In genomic region chr1:234725177-234726132, GRCh38 we compare ENCODE assay signal across 1 cellular context.
TF ChIP-seq lines count a peak whose summit lies in the region.

No MANE protein-coding gene starts in this region.

TF ChIP-seq in K562, 482 proteins besides CTCF, POLR2A, EP300 and RAD21 (continued from another document and continues in another):
- TF ChIP-seq ATF4 (CRISPR knock-in tag; IDR thresholded peaks at IDR 0.05) (peak; percentile 8; the same call in 1 of the 2 replicates), MTF1 (CRISPR knock-in tag; IDR thresholded peaks at IDR 0.05; ENCODE audit: borderline replicate concordance) (no peak), ZNF121 (CRISPR knock-in tag; conservative IDR thresholded peaks at IDR 0.05) (no peak), DPF2 (IDR thresholded peaks at IDR 0.05) (0 out of 2 replicates have a peak, but pooled peaks have one; percentile 6), PTTG1 (tag; IDR thresholded peaks at IDR 0.05; ENCODE audit: low read depth) (no peak; the same call in 1 of the 2 replicates), NR0B1 (IDR thresholded peaks at IDR 0.05; ENCODE audit: partially characterized antibody) (no peak), ZKSCAN1 (IDR thresholded peaks at IDR 0.05; ENCODE audit: low read depth, low read length) (no peak), SMARCA4 (IDR thresholded peaks at IDR 0.05) (0 out of 2 replicates have a peak, but pooled peaks have one; percentile 8), MYBL2 (IDR thresholded peaks at IDR 0.05; ENCODE audit: low read depth) (no peak), MYBL2 (CRISPR knock-in tag; IDR thresholded peaks at IDR 0.05; ENCODE audit: borderline replicate concordance) (no peak), SOX6 (IDR thresholded peaks at IDR 0.05) (no peak), RBM25 (IDR thresholded peaks at IDR 0.05; ENCODE audit: low read depth, low read length, severe bottlenecking) (no peak), ZNF592 (IDR thresholded peaks at IDR 0.05) (peak; percentile 89), MXI1 (IDR thresholded peaks at IDR 0.05; ENCODE audit: low read depth, low read length) (no peak), RB1 (IDR thresholded peaks at IDR 0.05; ENCODE audit: low read depth) (0 out of 2 replicates have a peak, but pooled peaks have one; percentile 15), ZNF583 (CRISPR knock-in tag; IDR thresholded peaks at IDR 0.05) (peak; percentile 84), ZFX (CRISPR knock-in tag; IDR thresholded peaks at IDR 0.05) (no peak), ZNF239 (CRISPR knock-in tag; IDR thresholded peaks at IDR 0.05) (peak; percentile 34; the same call in 1 of the 2 replicates), TCF15 (CRISPR knock-in tag; IDR thresholded peaks at IDR 0.05) (0 out of 2 replicates have a peak, but pooled peaks have one; percentile 19), HDAC8 (tag; IDR thresholded peaks at IDR 0.05) (0 out of 2 replicates have a peak, but pooled peaks have one; percentile 22), BCLAF1 (IDR thresholded peaks at IDR 0.05; ENCODE audit: borderline replicate concordance in 1 of 2, control insufficient read depth in 1 of 2, low read depth in 2 of 2, low read length in 1 of 2) (no peak), C11orf30 (IDR thresholded peaks at IDR 0.05; ENCODE audit: low read depth) (peak; percentile 70; the same call in 1 of the 2 replicates), MAFF (IDR thresholded peaks at IDR 0.05; ENCODE audit: low read length) (peak; percentile 34), ESRRA (IDR thresholded peaks at IDR 0.05; ENCODE audit: borderline replicate concordance, low read depth) (peak; percentile 41; the same call in 1 of the 2 replicates), BCL6 (CRISPR knock-in tag; IDR thresholded peaks at IDR 0.05) (no peak), THRB (CRISPR knock-in tag; conservative IDR thresholded peaks at IDR 0.05) (0 out of 2 replicates have a peak, but pooled peaks have one; percentile 16), NR2F6 (CRISPR knock-in tag; IDR thresholded peaks at IDR 0.05) (no peak), ZNF707 (CRISPR knock-in tag; conservative IDR thresholded peaks at IDR 0.05) (no peak), MNT (conservative IDR thresholded peaks at IDR 0.05) (no peak), YY1 (IDR thresholded peaks at IDR 0.05; ENCODE audit: borderline replicate concordance in 1 of 3, control insufficient read depth in 1 of 3, extremely low read depth in 1 of 3, insufficient read depth in 3 of 3, insufficient read length in 1 of 3, insufficient replicate concordance in 2 of 3, low read depth in 1 of 3, low read length in 2 of 3) (peak in 1 of 3 experiments; percentile 82), ETV5 (CRISPR knock-in tag; IDR thresholded peaks at IDR 0.05; ENCODE audit: low read depth) (peak; percentile 51; the same call in 1 of the 2 replicates), ZNF79 (CRISPR knock-in tag; IDR thresholded peaks at IDR 0.05; ENCODE audit: low read depth) (no peak), ZBTB40 (IDR thresholded peaks at IDR 0.05) (peak; percentile 58; the same call in 1 of the 2 replicates), ZBTB40 (CRISPR knock-in tag; IDR thresholded peaks at IDR 0.05) (no peak), SRF (CRISPR knock-in tag; IDR thresholded peaks at IDR 0.05) (no peak)
